19 cellular contexts compared by ENCODE assay signal in the genomic region with DNA sequence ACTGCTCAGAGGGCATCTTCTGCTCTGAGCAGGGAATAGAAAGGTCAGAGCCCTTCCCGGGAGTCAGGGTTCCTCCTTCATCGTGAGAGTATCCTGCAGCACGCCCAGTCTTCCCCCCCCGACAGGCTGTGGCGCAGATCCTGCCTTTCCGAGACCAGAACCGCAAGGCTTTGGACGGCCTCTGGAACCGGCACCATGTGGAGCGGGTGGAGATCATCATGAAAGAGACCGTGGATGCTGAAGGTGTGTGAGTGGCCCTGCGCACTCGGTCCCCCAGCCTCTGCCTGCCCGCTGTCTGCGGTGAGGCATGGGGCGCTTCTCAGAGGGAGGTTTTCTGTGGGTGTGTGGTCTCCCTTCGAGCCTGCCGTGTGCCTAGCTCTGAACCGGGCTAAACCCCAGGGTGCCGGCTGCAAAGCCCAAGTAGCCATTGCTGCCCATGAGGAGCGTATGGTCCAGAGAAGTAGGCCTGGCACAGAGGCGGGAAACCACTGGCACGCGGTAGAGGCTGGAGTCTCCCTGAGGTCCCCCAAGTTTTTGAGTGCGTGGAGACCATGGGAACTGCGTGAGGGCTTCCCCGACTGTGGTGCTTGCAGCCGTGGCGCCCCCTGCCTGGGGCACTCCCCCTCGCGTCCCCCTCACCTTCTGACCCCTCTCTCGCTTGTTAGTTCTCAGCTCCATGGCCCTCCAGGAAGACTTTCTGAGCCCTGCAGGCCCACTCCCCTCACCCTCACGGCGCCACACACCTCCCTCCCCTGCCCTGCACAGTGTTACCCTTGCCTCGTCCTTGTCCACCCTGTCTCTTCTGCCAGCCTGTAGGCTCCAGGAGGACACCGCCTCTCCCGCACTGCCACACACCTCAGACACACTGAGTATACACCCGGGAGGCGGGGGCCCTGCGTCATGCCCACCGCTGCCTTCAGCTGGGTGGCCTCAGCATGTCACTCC. TPM values are rescaled to one million over a fixed set of nuclear protein-coding genes. Genes with fewer than 3 reads are reported as not detected.
DNase-seq lines count a peak whose midpoint lies in the region; ATAC-seq and TF ChIP-seq lines count a peak whose summit lies in the region.
"Had no signal": no experiment of that assay in that cellular context is flagged by ENCODE, and none has a peak within 500 bp of the region (broad histone marks: within the 10 kb centered on the region; RNA-seq: fewer than 3 reads in every experiment).

No MANE protein-coding gene starts in this region.

- H3K4me1 ChIP-seq in skeletal muscle tissue (ENCODE audit: control insufficient read depth in 3 of 3, insufficient read depth in 3 of 3, low read length in 3 of 3), result peaks cover 94 to 99% (median 98%) of the 10 kb centered on the region in 3 donors
- H3K4me1 ChIP-seq in Peyer's patch, result peaks cover 0 to 57% (median 4%) of the 10 kb centered on the region in 4 donors

- peak overlapping the region in 2 of 3 donors; percentile 54 to 83 for H3K9ac ChIP-seq in skeletal muscle tissue (ENCODE audit: low read depth in 1 of 3, low read length in 3 of 3)

- intact Hi-C loops in dorsolateral prefrontal cortex (cut with DNase I), result no loop called here
- intact Hi-C loops in CD14-positive monocyte (cut with micrococcal nuclease), result no loop called here

- H3K9me3 ChIP-seq in skeletal muscle tissue (ENCODE audit: control insufficient read depth in 3 of 3, low read length in 3 of 3), result no peaks in the 10 kb centered on the region
- H3K9me3 ChIP-seq in Peyer's patch, result no peaks in the 10 kb centered on the region
- H3K9me3 ChIP-seq: lower lobe of right lung had no signal

- H3K36me3 Mint-ChIP-seq in CD14-positive monocyte, result peaks cover 42 to 65% of the 10 kb centered on the region in 2 donors

- peaks cover 0 to 9% (median 0%) of the 10 kb centered on the region in 7 donors for H3K9me3 Mint-ChIP-seq in CD14-positive monocyte
- H3K9me3 Mint-ChIP-seq: CD8-positive, alpha-beta memory T cell had no signal

- TF ChIP-seq CTCF in HFF-Myc (IDR thresholded peaks at IDR 0.05; ENCODE audit: low read depth, low read length, missing control alignments) (peak; percentile 3), dorsolateral prefrontal cortex (IDR thresholded peaks at IDR 0.05 in 54 of 56, conservative IDR thresholded peaks at IDR 0.05 in 2 of 56; ENCODE audit: low read depth in 1 of 56, partially characterized antibody in 56 of 56) (no peak), Peyer's patch (IDR thresholded peaks at IDR 0.05) (no peak), CD14-positive monocyte (IDR thresholded peaks at IDR 0.05) (no peak)

- H3K4me3 Mint-ChIP-seq in CD14-positive monocyte, result no peak overlapping the region
- H3K4me3 Mint-ChIP-seq: CD8-positive, alpha-beta memory T cell had no signal

- H3K4me3 ChIP-seq in HFF-Myc (replicated peaks; ENCODE audit: low read depth, low read length), result no peak overlapping the region
- peak overlapping the region in 1 of 59 donors; percentile 8 for H3K4me3 ChIP-seq in dorsolateral prefrontal cortex
- peak overlapping the region in 2 of 3 donors; percentile 37 to 56 for H3K4me3 ChIP-seq in skeletal muscle tissue (ENCODE audit: low read length in 3 of 3)
- H3K4me3 ChIP-seq in Peyer's patch, result no peak overlapping the region
- H3K4me3 ChIP-seq: lower lobe of right lung had no signal

- H3K27me3 Mint-ChIP-seq in CD14-positive monocyte (ENCODE audit: low read depth in 3 of 3), result peaks cover 2 to 8% (median 5%) of the 10 kb centered on the region in 3 donors
- H3K27me3 Mint-ChIP-seq: CD8-positive, alpha-beta memory T cell had no signal

- peaks cover 3 to 20% (median 10%) of the 10 kb centered on the region in 3 donors for H3K36me3 ChIP-seq in skeletal muscle tissue (ENCODE audit: control insufficient read depth in 3 of 3, insufficient read depth in 3 of 3, low read length in 3 of 3)
- H3K36me3 ChIP-seq in Peyer's patch, result peaks cover 0 to 18% (median 0%) of the 10 kb centered on the region in 3 donors

- no peak overlapping the region for H3K27ac Mint-ChIP-seq in CD14-positive monocyte
- H3K27ac Mint-ChIP-seq: CD8-positive, alpha-beta memory T cell had no signal

- peaks cover 28% of the 10 kb centered on the region for H3K4me1 Mint-ChIP-seq in CD14-positive monocyte

- H3K27me3 ChIP-seq in dorsolateral prefrontal cortex (no peaks in the 10 kb centered on the region), layer of hippocampus (ENCODE audit: control insufficient read depth, insufficient read depth, low read length) (no peaks in the 10 kb centered on the region), skeletal muscle tissue (ENCODE audit: control insufficient read depth in 3 of 3, insufficient read depth in 3 of 3, low read length in 3 of 3) (no peaks in the 10 kb centered on the region), Peyer's patch (no peaks in the 10 kb centered on the region)

- ATAC-seq in HG03097 (IDR thresholded peaks at IDR 0.05; ENCODE audit: low FRiP score, unreplicated experiment) (no peak), HG03439 (IDR thresholded peaks at IDR 0.05; ENCODE audit: unreplicated experiment) (no peak)
- ATAC-seq: lower lobe of right lung had no signal

- DNase-seq in HFF-Myc (ENCODE audit: extremely low read depth, low read depth), result no peak
- DNase-seq in dorsolateral prefrontal cortex, result no peak
- no peak for DNase-seq in Peyer's patch
- no peak for DNase-seq in CD14-positive monocyte (ENCODE audit: low spot score)
- DNase-seq: activated CD4-positive, alpha-beta T cell treated with anti-CD3 and anti-CD28 coated beads, Interleukin-2, amount 50 U/mL, for 48 hours; activated naive CD4-positive, alpha-beta T cell treated with Interleukin-2 at 50 U/mL for 16 hours; CD8-positive, alpha-beta memory T cell; effector CD8-positive, alpha-beta T cell; Kasumi-1; lower lobe of right lung; NCI-H2171; OCI-M1; stimulated activated CD4-positive, alpha-beta T cell treated with anti-CD3 and anti-CD28 coated beads, Interleukin-4, amount 100 ng/mL, for 24 hours; T-helper 1 cell had no signal

- H3K27ac ChIP-seq in dorsolateral prefrontal cortex (peak overlapping the region in 54 of 59 donors; percentile 33 to 93 (median 78)), layer of hippocampus (ENCODE audit: low read depth, low read length) (peak overlapping the region; percentile 82), skeletal muscle tissue (ENCODE audit: low read depth, low read length) (peak overlapping the region; percentile 72), Peyer's patch (no peak overlapping the region)
- H3K27ac ChIP-seq: lower lobe of right lung, VCaP had no signal

- no peak for TF ChIP-seq POLR2A in Peyer's patch (IDR thresholded peaks at IDR 0.05)

RNA-seq across cellular contexts. Expression of a gene that starts 12.5 kb away (rescaled TPM):
- total RNA-seq in dorsolateral prefrontal cortex (10 to 100 TPM in 118 of 120 experiments, 1 to 10 TPM in 2; 9.0 to 25.6 (median 15.7) TPM), skeletal muscle tissue (24.5 TPM), Peyer's patch (10 to 100 TPM; 23.1 to 72.9 (median 37.2) TPM)
- 10 to 100 TPM in 1 of 2 donors, 1 to 10 TPM in 1; 8.6 to 15.9 TPM for polyA plus RNA-seq in CD14-positive monocyte

RNA-seq across cellular contexts. Expression of a gene that starts 45.6 kb away (rescaled TPM):
- total RNA-seq in dorsolateral prefrontal cortex (10 to 100 TPM in 80 of 120 experiments, 1 to 10 TPM in 40; 4.7 to 43.4 (median 12.2) TPM), skeletal muscle tissue (6.3 TPM), Peyer's patch (100 to 1,000 TPM in 2 of 4 donors, 10 to 100 TPM in 2; 69.3 to 168 (median 94.1) TPM)
- polyA plus RNA-seq in CD14-positive monocyte, result 1 to 10 TPM in 1 of 2 donors, under 1 TPM in 1; 0.15 to 1.2 TPM

Comparison
In these comparisons a context has a peak if more than half of its experiments do, and no peak if none do; other contexts are left out.
1. H3K4me3 ChIP-seq: peak in skeletal muscle tissue (2 of 3); none in HFF-Myc (single experiment) and Peyer's patch (0 of 4).
2. H3K27ac ChIP-seq: peak in dorsolateral prefrontal cortex (54 of 59), layer of hippocampus (single experiment) and skeletal muscle tissue (single experiment); none in Peyer's patch (0 of 4).